In the genomic region with DNA sequence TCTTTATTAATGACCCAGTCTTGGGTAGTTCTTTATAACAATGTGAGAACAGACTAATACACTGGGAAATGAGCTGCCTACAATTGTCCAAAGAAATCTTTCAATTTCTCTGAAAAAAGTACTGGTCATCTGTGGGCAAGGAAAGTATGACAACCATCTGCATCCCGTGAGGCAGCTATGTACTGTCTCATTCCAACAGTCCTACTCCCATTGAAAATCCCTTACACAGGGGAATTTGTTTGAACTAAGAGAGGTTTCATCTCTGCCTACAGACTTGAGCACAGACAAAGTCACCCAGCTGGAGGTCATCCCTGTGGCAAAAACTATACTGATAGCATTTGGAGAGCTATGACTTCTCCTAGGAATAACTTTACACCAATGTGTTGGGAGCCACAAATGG, we compare ENCODE assay signal across 22 cellular contexts. TPM values are rescaled to one million over a fixed set of nuclear protein-coding genes. Genes with fewer than 3 reads are reported as not detected.
DNase-seq lines count a peak whose midpoint lies in the region; TF ChIP-seq lines count a peak whose summit lies in the region.
"Had no signal": no experiment of that assay in that cellular context is flagged by ENCODE, and none has a peak within 500 bp of the region (broad histone marks: within the 10 kb centered on the region; RNA-seq: fewer than 3 reads in every experiment).

No MANE protein-coding gene starts in this region.

- peaks cover 42% of the 10 kb centered on the region for H3K4me1 ChIP-seq in SJSA1 (replicated peaks)
- H3K4me1 ChIP-seq: Caco-2, spleen had no signal

- H3K4me3 ChIP-seq in SJSA1, result no peak overlapping the region
- no peak overlapping the region for H3K4me3 ChIP-seq in dorsolateral prefrontal cortex
- H3K4me3 ChIP-seq: GM23338, spleen had no signal

- H3K27me3 ChIP-seq in SJSA1 (replicated peaks), result no peaks in the 10 kb centered on the region
- H3K27me3 ChIP-seq in dorsolateral prefrontal cortex, result no peaks in the 10 kb centered on the region

- intact Hi-C loops in dorsolateral prefrontal cortex (cut with DNase I), result no loop called here

- TF ChIP-seq CTCF in dorsolateral prefrontal cortex (IDR thresholded peaks at IDR 0.05 in 54 of 56, conservative IDR thresholded peaks at IDR 0.05 in 2 of 56; ENCODE audit: low read depth in 1 of 56, partially characterized antibody in 56 of 56), result no peak

- DNase-seq in AG20443 (ENCODE audit: low spot score) (peak; percentile 81), SJSA1 (ENCODE audit: low read depth in 1 of 2, low spot score in 2 of 2) (peak; percentile 58 to 73), epidermal melanocyte (ENCODE audit: insufficient read length, low spot score) (peak; percentile 66), non-pigmented ciliary epithelial cell (ENCODE audit: low read depth) (peak; percentile 71), NCI-H82 (lab: John Stamatoyannopoulos, UW) (no peak), HUDEP-2 (lab: John Stamatoyannopoulos, UW; ENCODE audit: unreplicated experiment in 76 of 76) (no peak), dorsolateral prefrontal cortex (no peak), islet precursor cell (no peak)
- DNase-seq: activated CD4-positive, alpha-beta memory T cell treated with anti-CD3 and anti-CD28 coated beads for 36 hours; activated gamma-delta T cell treated with Interleukin-2 at 50 U/mL for 16 hours; activated T-cell treated with anti-CD3 and anti-CD28 coated beads for 4 hours; AML-193; aorta; Caco-2; left colon; NCI-H1092 treated with DMSO at 0.1 percent for 48 hours; NCI-H2081; spleen; T-helper 1 cell had no signal

- H3K9me3 ChIP-seq in SJSA1 (replicated peaks), result no peaks in the 10 kb centered on the region
- H3K9me3 ChIP-seq: Caco-2, spleen had no signal

- H3K36me3 ChIP-seq in SJSA1, result no peaks in the 10 kb centered on the region
- H3K36me3 ChIP-seq: spleen had no signal

- H3K27ac ChIP-seq in SJSA1, result peak overlapping the region; percentile 76
- no peak overlapping the region for H3K27ac ChIP-seq in dorsolateral prefrontal cortex
- H3K27ac ChIP-seq: KMS-11, spleen, VCaP had no signal

RNA-seq across cellular contexts. Expression of a gene that starts 27.1 kb away (rescaled TPM):
- total RNA-seq in SJSA1 (2014; rRNA removed; shearing (Covaris generic)), result 1.0 and 2.9 TPM in 2 replicates
- 10 to 100 TPM in 97 of 120 experiments, 1 to 10 TPM in 23; 4.1 to 69.2 (median 16.4) TPM for total RNA-seq in dorsolateral prefrontal cortex
- total RNA-seq: Caco-2 had no signal

RNA-seq across cellular contexts. Expression of a gene that starts 58.7 kb away (rescaled TPM):
- 378 and 579 TPM in 2 replicates for total RNA-seq in SJSA1 (2014; rRNA removed; shearing (Covaris generic))
- total RNA-seq in dorsolateral prefrontal cortex, result 100 to 1,000 TPM; 107 to 240 (median 184) TPM

Comparison
In these comparisons a context has a peak if more than half of its experiments do, and no peak if none do; other contexts are left out.
1. DNase-seq: peak in AG20443 (single experiment), SJSA1 (2 of 2), epidermal melanocyte (single experiment) and non-pigmented ciliary epithelial cell (single experiment); none in NCI-H82 (single experiment), HUDEP-2 (0 of 76), dorsolateral prefrontal cortex (0 of 10) and islet precursor cell (single experiment).